1 cellular context compared by ENCODE assay signal in genomic region chr12:11712491-11712890, GRCh38.
A peak's percentile ranks its signal among the peaks of the same experiment; 100 is the strongest.
TF ChIP-seq lines count a peak whose summit lies in the region.

No MANE protein-coding gene starts in this region.

TF ChIP-seq in HepG2, 621 proteins besides CTCF, POLR2A, EP300 and RAD21 (continued from another document):
- 0 out of 2 replicates have a peak, but pooled peaks have one; percentile 36 for TF ChIP-seq CSRNP1 (CRISPR knock-in tag; IDR thresholded peaks at IDR 0.05)
- TF ChIP-seq ARID2 (CRISPR knock-in tag; IDR thresholded peaks at IDR 0.05; ENCODE audit: borderline replicate concordance): 0 out of 2 replicates have a peak, but pooled peaks have one; percentile 36
